9 cellular contexts compared by ENCODE assay signal in genomic region chr12:15688838-15689237, GRCh38.
A peak's percentile ranks its signal among the peaks of the same experiment; 100 is the strongest.
DNase-seq lines count a peak whose midpoint lies in the region; ATAC-seq and TF ChIP-seq lines count a peak whose summit lies in the region.
"Had no signal": no experiment of that assay in that cellular context is flagged by ENCODE, and none has a peak within 500 bp of the region (broad histone marks: within the 10 kb centered on the region; RNA-seq: fewer than 3 reads in every experiment).

No MANE protein-coding gene starts in this region.

- no peaks in the 10 kb centered on the region for H3K36me3 Mint-ChIP-seq in progenitor cell of endocrine pancreas (ENCODE audit: insufficient read depth)

- H3K4me2 ChIP-seq in smooth muscle cell: peak overlapping the region; percentile 9

- no peak for TF ChIP-seq CTCF in adrenal gland (IDR thresholded peaks at IDR 0.05)
- no peak for TF ChIP-seq CTCF in smooth muscle cell (IDR thresholded peaks at IDR 0.05; ENCODE audit: borderline replicate concordance, insufficient read depth, poor library complexity, severe bottlenecking)
- no peak for TF ChIP-seq CTCF in progenitor cell of endocrine pancreas (IDR thresholded peaks at IDR 0.05; ENCODE audit: unreplicated experiment)
- TF ChIP-seq CTCF in omental fat pad (IDR thresholded peaks at IDR 0.05): no peak

- no peak for TF ChIP-seq POLR2A in adrenal gland (IDR thresholded peaks at IDR 0.05)

- H4K20me1 ChIP-seq in smooth muscle cell (ENCODE audit: low read depth): no peaks in the 10 kb centered on the region

- H3K27ac ChIP-seq in adrenal gland: peak overlapping the region; percentile 11 to 61 (median 40)
- peak overlapping the region; percentile 32 for H3K27ac ChIP-seq in smooth muscle cell (ENCODE audit: low read depth)

- H3K9me3 ChIP-seq in adrenal gland (replicated peaks in 1 of 3) (no peaks in the 10 kb centered on the region), smooth muscle cell (replicated peaks; ENCODE audit: low read depth) (no peaks in the 10 kb centered on the region)

- H3K4me3 ChIP-seq in adrenal gland (no peak overlapping the region), smooth muscle cell (no peak overlapping the region)

- no peak overlapping the region for H2AFZ ChIP-seq in smooth muscle cell (ENCODE audit: low read depth)

- no peak for ATAC-seq in GM21360 (IDR thresholded peaks at IDR 0.05; ENCODE audit: unreplicated experiment)
- ATAC-seq in omental fat pad (ENCODE audit: low FRiP score): no peak
- ATAC-seq: activated CD8-positive, alpha-beta T cell treated with anti-CD3 and anti-CD28 coated beads for 36 hours had no signal

- no peak overlapping the region for H3K27ac Mint-ChIP-seq in progenitor cell of endocrine pancreas
- H3K27ac Mint-ChIP-seq: activated CD8-positive, alpha-beta T cell treated with anti-CD3 and anti-CD28 coated beads for 36 hours had no signal

- H3K9ac ChIP-seq in smooth muscle cell (ENCODE audit: low read depth): no peak overlapping the region

- no peaks in the 10 kb centered on the region for H3K27me3 Mint-ChIP-seq in progenitor cell of endocrine pancreas

- H3K27me3 ChIP-seq in adrenal gland (no peaks in the 10 kb centered on the region), smooth muscle cell (ENCODE audit: low read depth) (no peaks in the 10 kb centered on the region)

- peaks cover 4% of the 10 kb centered on the region for H3F3A ChIP-seq in smooth muscle cell (ENCODE audit: low read depth)

- WGBS in adrenal gland, 4 donors: 47 to 60% (median 54%) methylated on average over 4 to 6 of the region's 6 CpGs
- 66% methylated on average over 6 of the region's 6 CpGs for WGBS in smooth muscle cell (ENCODE audit: low lambda C conversion rate)

- H3K36me3 ChIP-seq in adrenal gland (replicated peaks in 1 of 2): no peaks in the 10 kb centered on the region
- no peaks in the 10 kb centered on the region for H3K36me3 ChIP-seq in smooth muscle cell (ENCODE audit: low read depth)

- intact Hi-C loops in adrenal gland (cut with DNase I): no loop called here

- DNase-seq in H4 (ENCODE audit: low spot score) (peak; percentile 17), adrenal gland (no peak), hippocampal formation (lab: John Stamatoyannopoulos, UW) (peak; percentile 37 to 42), smooth muscle cell (lab: John Stamatoyannopoulos, UW; ENCODE audit: unreplicated experiment) (no peak), progenitor cell of endocrine pancreas (ENCODE audit: low spot score, unreplicated experiment) (no peak), omental fat pad (ENCODE audit: low spot score) (no peak)
- no peak for DNase-seq in activated CD4-positive, CD25-positive, alpha-beta regulatory T cell (lab: John Stamatoyannopoulos, UW)

- no peaks in the 10 kb centered on the region for H3K9me3 Mint-ChIP-seq in progenitor cell of endocrine pancreas (ENCODE audit: low read depth)
- H3K9me3 Mint-ChIP-seq: activated CD8-positive, alpha-beta T cell treated with anti-CD3 and anti-CD28 coated beads for 36 hours had no signal

- H3K4me1 Mint-ChIP-seq in progenitor cell of endocrine pancreas (ENCODE audit: low read depth): peaks cover 7% of the 10 kb centered on the region

- H3K4me1 ChIP-seq in adrenal gland (replicated peaks in 1 of 2) (peaks cover 0 to 16% of the 10 kb centered on the region in 2 donors), smooth muscle cell (ENCODE audit: low read depth) (peaks cover 13% of the 10 kb centered on the region)

- H3K79me2 ChIP-seq in smooth muscle cell (ENCODE audit: low read depth): peaks cover 28% of the 10 kb centered on the region

- H3K4me3 Mint-ChIP-seq in progenitor cell of endocrine pancreas (ENCODE audit: low read depth): no peak overlapping the region
- H3K4me3 Mint-ChIP-seq: activated CD8-positive, alpha-beta T cell treated with anti-CD3 and anti-CD28 coated beads for 36 hours had no signal

Comparison
In these comparisons a context has a peak if more than half of its experiments do, and no peak if none do; other contexts are left out.
1. DNase-seq: peak in H4 (single experiment) and hippocampal formation (2 of 2); none in adrenal gland (0 of 7), smooth muscle cell (single experiment), progenitor cell of endocrine pancreas (single experiment), activated CD4-positive, CD25-positive, alpha-beta regulatory T cell (0 of 4) and omental fat pad (single experiment).